ENCODE assay signal across 21 cellular contexts in the genomic region with DNA sequence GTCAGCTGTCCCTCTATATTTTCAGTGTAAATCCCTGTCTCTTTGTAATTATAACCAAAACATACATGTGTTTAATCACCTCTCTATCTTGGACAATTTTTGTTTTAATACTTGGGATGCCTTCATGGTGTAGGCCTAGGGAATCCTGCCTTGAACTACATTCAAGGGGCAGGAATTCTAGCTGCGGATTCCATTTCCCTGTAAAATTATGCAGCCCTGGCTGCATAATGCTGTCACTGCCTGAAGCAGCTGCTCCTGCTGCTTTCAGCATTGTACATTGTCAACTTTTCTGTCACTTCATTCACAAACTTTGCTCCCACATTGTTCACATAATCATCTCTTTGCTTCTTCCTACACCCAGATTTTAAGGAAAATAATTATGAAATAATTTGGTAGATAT.
"Had no signal": no experiment of that assay in that cellular context is flagged by ENCODE, and none has a peak within 500 bp of the region (broad histone marks: within the 10 kb centered on the region; RNA-seq: fewer than 3 reads in every experiment).

No MANE protein-coding gene starts in this region.

- H3K36me3 ChIP-seq: esophagus squamous epithelium, gastroesophageal sphincter, neutrophil, right atrium auricular region, sigmoid colon, tibial artery, upper lobe of right lung, vagina had no signal

- H3K4me1 ChIP-seq: gastroesophageal sphincter, sigmoid colon, vagina had no signal

- H3K4me3 ChIP-seq: esophagus squamous epithelium, gastroesophageal sphincter, right atrium auricular region, sigmoid colon, tibial artery, upper lobe of right lung, vagina had no signal

- H3K27me3 Mint-ChIP-seq: dendritic cell treated with granulocyte-macrophage colony-stimulating factor and Interleukin-4, amounts not matched to agents 40 ng/mL and 50 ng/mL, for 4 days; effector memory CD8-positive, alpha-beta T cell had no signal

- ATAC-seq: effector memory CD8-positive, alpha-beta T cell; gastroesophageal sphincter; left lobe of liver; stimulated activated naive CD8-positive, alpha-beta T cell treated with anti-CD3 and anti-CD28 coated beads, Interleukin-15, Interleukin-2, amounts not matched to agents 100 U/mL and 50 U/mL, for 24 hours; upper lobe of right lung had no signal

- H3K4me3 Mint-ChIP-seq: dendritic cell treated with granulocyte-macrophage colony-stimulating factor and Interleukin-4, amounts not matched to agents 40 ng/mL and 50 ng/mL, for 4 days; effector memory CD8-positive, alpha-beta T cell; mesothelial cell of epicardium; naive B cell; nephron progenitor cell had no signal

- H3K9me3 ChIP-seq: esophagus squamous epithelium, gastroesophageal sphincter, neutrophil, right atrium auricular region, sigmoid colon, tibial artery, upper lobe of right lung, vagina had no signal

- H3K9me3 Mint-ChIP-seq: dendritic cell treated with granulocyte-macrophage colony-stimulating factor and Interleukin-4, amounts not matched to agents 40 ng/mL and 50 ng/mL, for 4 days; effector memory CD8-positive, alpha-beta T cell; nephron progenitor cell had no signal

- H3K27ac ChIP-seq: esophagus squamous epithelium, gastroesophageal sphincter, neutrophil, right atrium auricular region, sigmoid colon, tibial artery, upper lobe of right lung, vagina had no signal

- H3K36me3 Mint-ChIP-seq: mesothelial cell of epicardium, naive B cell had no signal

- H3K27me3 ChIP-seq: esophagus squamous epithelium, gastroesophageal sphincter, neutrophil, right atrium auricular region, sigmoid colon, tibial artery, upper lobe of right lung, vagina had no signal

- H3K4me1 Mint-ChIP-seq: naive B cell had no signal

- H3K27ac Mint-ChIP-seq: dendritic cell treated with granulocyte-macrophage colony-stimulating factor and Interleukin-4, amounts not matched to agents 40 ng/mL and 50 ng/mL, for 4 days; effector memory CD8-positive, alpha-beta T cell; mesothelial cell of epicardium; nephron progenitor cell had no signal

- DNase-seq: effector memory CD8-positive, alpha-beta T cell; esophagus squamous epithelium; foreskin fibroblast; glutamatergic neuron; islet precursor cell; mammary epithelial cell; naive B cell; nephron progenitor cell; sigmoid colon; small intestine; stimulated activated CD4-positive, alpha-beta T cell treated with anti-CD3 and anti-CD28 coated beads, Interleukin-2, amount 100 ng/mL, for 48 hours; stimulated activated naive CD8-positive, alpha-beta T cell treated with anti-CD3 and anti-CD28 coated beads, Interleukin-15, Interleukin-2, amounts not matched to agents 100 U/mL and 50 U/mL, for 24 hours; tibial artery; upper lobe of right lung had no signal
